ENCODE assay signal across 12 cellular contexts in the genomic region with DNA sequence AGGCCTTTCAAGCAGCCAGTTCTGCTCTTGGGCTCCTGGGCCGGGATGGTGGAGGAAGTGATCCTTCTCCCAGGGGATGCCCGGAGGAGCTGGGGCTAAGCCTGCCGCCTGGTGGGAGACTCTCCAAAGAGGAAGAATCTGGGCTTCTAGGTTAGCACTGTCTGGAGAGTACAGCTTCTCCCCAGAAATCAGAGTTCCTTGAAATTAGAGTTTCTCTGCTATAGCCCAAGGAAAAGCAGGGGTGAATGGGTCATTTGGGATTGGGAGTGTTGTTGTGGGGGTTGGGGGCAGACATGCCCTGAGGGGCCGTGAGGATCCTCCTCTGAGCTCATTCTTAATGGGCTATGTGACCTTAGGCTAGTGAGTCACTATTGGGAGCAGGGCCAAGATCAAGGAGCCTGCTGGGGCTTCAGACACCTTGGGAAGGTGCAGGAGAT. TPM values are rescaled to one million over a fixed set of nuclear protein-coding genes. Genes with fewer than 3 reads are reported as not detected.
DNase-seq lines count a peak whose midpoint lies in the region; ATAC-seq and TF ChIP-seq lines count a peak whose summit lies in the region.
"Had no signal": no experiment of that assay in that cellular context is flagged by ENCODE, and none has a peak within 500 bp of the region (broad histone marks: within the 10 kb centered on the region; RNA-seq: fewer than 3 reads in every experiment).

No MANE protein-coding gene starts in this region.

- intact Hi-C loops in natural killer cell (cut with micrococcal nuclease) (no loop called here), MCF 10A (cut with micrococcal nuclease) (no loop called here), esophagus muscularis mucosa (cut with DNase I) (no loop called here)

- DNase-seq in natural killer cell (no peak), MCF 10A (ENCODE audit: unreplicated experiment) (peak; percentile 82), iris pigment epithelial cell (ENCODE audit: low read depth) (peak; percentile 9), NCI-H1105 (lab: John Stamatoyannopoulos, UW) (no peak), esophagus muscularis mucosa (ENCODE audit: extremely low spot score) (no peak), KG1 (lab: John Stamatoyannopoulos, UW) (no peak)
- no peak for DNase-seq in natural killer cell treated with Interleukin-12 subunit alpha and Interleukin-12 subunit beta and Interleukin-15 and Interleukin-18, amount 100 ng/mL, for 72 hours (ENCODE audit: low spot score)
- no peak for DNase-seq in activated CD4-positive, alpha-beta T cell treated with anti-CD3 and anti-CD28 coated beads for 48 hours
- DNase-seq: activated CD4-positive, alpha-beta T cell treated with anti-CD3 and anti-CD28 coated beads, Interleukin-2, amount 50 U/mL, for 1 hour; activated effector memory CD4-positive, alpha-beta T cell treated with Interleukin-2 at 50 U/mL for 16 hours; NCI-H146; T-cell had no signal

- ATAC-seq in natural killer cell: no peak
- ATAC-seq in natural killer cell treated with Interleukin-12 subunit alpha and Interleukin-12 subunit beta and Interleukin-15 and Interleukin-18, amount 100 ng/mL, for 72 hours: no peak

- TF ChIP-seq POLR2A in esophagus muscularis mucosa (IDR thresholded peaks at IDR 0.05; ENCODE audit: low read depth): no peak

- no peaks in the 10 kb centered on the region for H3K36me3 ChIP-seq in esophagus muscularis mucosa

- WGBS in esophagus muscularis mucosa: 80% methylated on average over 4 of the region's 4 CpGs

- no peaks in the 10 kb centered on the region for H3K9me3 ChIP-seq in esophagus muscularis mucosa

- H3K27ac Mint-ChIP-seq in natural killer cell: no peak overlapping the region
- peak overlapping the region in 1 of 2 donors; percentile 79 for H3K27ac Mint-ChIP-seq in natural killer cell treated with Interleukin-12 subunit alpha and Interleukin-12 subunit beta and Interleukin-15 and Interleukin-18, amount 100 ng/mL, for 72 hours
- no peak overlapping the region for H3K27ac Mint-ChIP-seq in MCF 10A (ENCODE audit: low read depth, unreplicated experiment)

- TF ChIP-seq EP300 in esophagus muscularis mucosa (IDR thresholded peaks at IDR 0.05): no peak

- CTCF ChIA-PET in MCF 10A (lab: Yijun Ruan, JAX): interaction anchor here (0.6 to 21.3 kb wide), 14 partner anchors 11 to 322 kb away, joined by 3 to 954 read pairs (median 4); no protein-coding TSS in a partner anchor

- H3K27me3 ChIP-seq in esophagus muscularis mucosa: peaks cover 0 to 23% (median 0%) of the 10 kb centered on the region in 4 donors

- peaks cover 0 to 18% (median 14%) of the 10 kb centered on the region in 4 donors for H3K4me1 ChIP-seq in esophagus muscularis mucosa

- TF ChIP-seq CTCF in natural killer cell (IDR thresholded peaks at IDR 0.05) (no peak), MCF 10A (IDR thresholded peaks at IDR 0.05; ENCODE audit: unreplicated experiment) (no peak), esophagus muscularis mucosa (IDR thresholded peaks at IDR 0.05) (no peak)

- peak overlapping the region; percentile 59 for H3K4me3 Mint-ChIP-seq in natural killer cell
- H3K4me3 Mint-ChIP-seq in natural killer cell treated with Interleukin-12 subunit alpha and Interleukin-12 subunit beta and Interleukin-15 and Interleukin-18, amount 100 ng/mL, for 72 hours: no peak overlapping the region
- H3K4me3 Mint-ChIP-seq in MCF 10A (ENCODE audit: unreplicated experiment): no peak overlapping the region

- no peak overlapping the region for H3K4me3 ChIP-seq in esophagus muscularis mucosa

- H3K27ac ChIP-seq in esophagus muscularis mucosa (replicated peaks in 1 of 4): no peak overlapping the region

- no TSS peak for BruUV-seq in MCF 10A (replicated peaks; lab: Mats Ljungman, UMichigan)

- H3K4me1 Mint-ChIP-seq in natural killer cell (peaks cover 51 to 79% of the 10 kb centered on the region in 2 donors), MCF 10A (ENCODE audit: insufficient read depth, unreplicated experiment) (peaks cover 26% of the 10 kb centered on the region)
- peaks cover 40 to 67% of the 10 kb centered on the region in 2 donors for H3K4me1 Mint-ChIP-seq in natural killer cell treated with Interleukin-12 subunit alpha and Interleukin-12 subunit beta and Interleukin-15 and Interleukin-18, amount 100 ng/mL, for 72 hours (ENCODE audit: low read depth in 2 of 2)

- POLR2A ChIA-PET in MCF 10A (lab: Yijun Ruan, JAX): interaction anchor here (0.7 to 1.6 kb wide), 13 partner anchors 11 to 117 kb away, joined by 3 to 7 read pairs (median 4); no protein-coding TSS in a partner anchor

- H3K27me3 Mint-ChIP-seq in natural killer cell (ENCODE audit: low read depth in 2 of 2) (peaks cover 0 to 3% of the 10 kb centered on the region in 2 donors), MCF 10A (ENCODE audit: insufficient read depth, unreplicated experiment) (peaks cover 15% of the 10 kb centered on the region)
- peaks cover 0 to 3% of the 10 kb centered on the region in 2 donors for H3K27me3 Mint-ChIP-seq in natural killer cell treated with Interleukin-12 subunit alpha and Interleukin-12 subunit beta and Interleukin-15 and Interleukin-18, amount 100 ng/mL, for 72 hours

- H3K9me3 Mint-ChIP-seq in natural killer cell: no peaks in the 10 kb centered on the region
- no peaks in the 10 kb centered on the region for H3K9me3 Mint-ChIP-seq in natural killer cell treated with Interleukin-12 subunit alpha and Interleukin-12 subunit beta and Interleukin-15 and Interleukin-18, amount 100 ng/mL, for 72 hours
- H3K9me3 Mint-ChIP-seq in MCF 10A (ENCODE audit: unreplicated experiment): no peaks in the 10 kb centered on the region
- H3K9me3 Mint-ChIP-seq: T-cell had no signal

- H3K36me3 Mint-ChIP-seq in natural killer cell: no peaks in the 10 kb centered on the region
- no peaks in the 10 kb centered on the region for H3K36me3 Mint-ChIP-seq in natural killer cell treated with Interleukin-12 subunit alpha and Interleukin-12 subunit beta and Interleukin-15 and Interleukin-18, amount 100 ng/mL, for 72 hours
- no peaks in the 10 kb centered on the region for H3K36me3 Mint-ChIP-seq in MCF 10A (ENCODE audit: insufficient read depth, unreplicated experiment)
- H3K36me3 Mint-ChIP-seq: T-cell had no signal

RNA-seq across cellular contexts. Expression of gene LGR6, which starts 6.5 kb away (rescaled TPM):
- total RNA-seq in natural killer cell: 10 to 100 TPM; 58.3 to 65.2 (median 60.9) TPM
- total RNA-seq in natural killer cell treated with Interleukin-12 subunit alpha and Interleukin-12 subunit beta and Interleukin-15 and Interleukin-18, amount 100 ng/mL, for 72 hours: 1 to 10 TPM; 5.8 to 5.9 TPM
- 0.32 and 0.56 TPM in 2 replicates for total RNA-seq in MCF 10A (2022)
- 1 to 10 TPM in 1 of 4 donors, under 1 TPM in 2, not detected in 1; under 0.01 to 1.2 (median 0.78) TPM for total RNA-seq in esophagus muscularis mucosa

RNA-seq across cellular contexts. Expression of gene PTPN7, which starts 39.7 kb away (rescaled TPM):
- 100 to 1,000 TPM; 144 to 241 (median 196) TPM for total RNA-seq in natural killer cell
- total RNA-seq in natural killer cell treated with Interleukin-12 subunit alpha and Interleukin-12 subunit beta and Interleukin-15 and Interleukin-18, amount 100 ng/mL, for 72 hours: 100 to 1,000 TPM; 227 to 312 TPM
- not detected in 2 replicates for total RNA-seq in MCF 10A (2022)
- 1 to 10 TPM in 2 of 4 donors, under 1 TPM in 2; 0.78 to 2.5 (median 1.3) TPM for total RNA-seq in esophagus muscularis mucosa

RNA-seq across cellular contexts. Expression of gene ARL8A, which starts 55.6 kb away (rescaled TPM):
- 100 to 1,000 TPM; 109 to 120 (median 109) TPM for total RNA-seq in natural killer cell
- total RNA-seq in natural killer cell treated with Interleukin-12 subunit alpha and Interleukin-12 subunit beta and Interleukin-15 and Interleukin-18, amount 100 ng/mL, for 72 hours: 10 to 100 TPM; 68.0 to 80.0 TPM
- 94.8 and 126 TPM in 2 replicates for total RNA-seq in MCF 10A (2022)
- 10 to 100 TPM; 41.1 to 60.8 (median 53.6) TPM for total RNA-seq in esophagus muscularis mucosa

Comparison
In these comparisons a context has a peak if more than half of its experiments do, and no peak if none do; other contexts are left out.
1. RNA of gene LGR6, which starts 6.5 kb away (total RNA-seq): 58.3 to 65.2 TPM in natural killer cell; 5.8 to 5.9 TPM in natural killer cell treated with Interleukin-12 subunit alpha and Interleukin-12 subunit beta and Interleukin-15 and Interleukin-18, amount 100 ng/mL, for 72 hours, under 0.01 to 1.2 TPM in esophagus muscularis mucosa and 0.32 to 0.56 TPM in MCF 10A; every median in the first group is over 4 times any median in the second.
2. DNase-seq: peak in MCF 10A (single experiment) and iris pigment epithelial cell (single experiment); none in natural killer cell (single experiment), natural killer cell treated with Interleukin-12 subunit alpha and Interleukin-12 subunit beta and Interleukin-15 and Interleukin-18, amount 100 ng/mL, for 72 hours (single experiment), NCI-H1105 (single experiment), activated CD4-positive, alpha-beta T cell treated with anti-CD3 and anti-CD28 coated beads for 48 hours (single experiment), esophagus muscularis mucosa (single experiment) and KG1 (single experiment).
3. RNA of gene PTPN7, which starts 39.7 kb away (total RNA-seq): 227 to 312 TPM in natural killer cell treated with Interleukin-12 subunit alpha and Interleukin-12 subunit beta and Interleukin-15 and Interleukin-18, amount 100 ng/mL, for 72 hours and 144 to 241 TPM in natural killer cell; 0.78 to 2.5 TPM in esophagus muscularis mucosa and not detected in MCF 10A; every median in the first group is over 10 times any median in the second.